Comparison of ENCODE assay signal across 2 cellular contexts in the genomic region with DNA sequence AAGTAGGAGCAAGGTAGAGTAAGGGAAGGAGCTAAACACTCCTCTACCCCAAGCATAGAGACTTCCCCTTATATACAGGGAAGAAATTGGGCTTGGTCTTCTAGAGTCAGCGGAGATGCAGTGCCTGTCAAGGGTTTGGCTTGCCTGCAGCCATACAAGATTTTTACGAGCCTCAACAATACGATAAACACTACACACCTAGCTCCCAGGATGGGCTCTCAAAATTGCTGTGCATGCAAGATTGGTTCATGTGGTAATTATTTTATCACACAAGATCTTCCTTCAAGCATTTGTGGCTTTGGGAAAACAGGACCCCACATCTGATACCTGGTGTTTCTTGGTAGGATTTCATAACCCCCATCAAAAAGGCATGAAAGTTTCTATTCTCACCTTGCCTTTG.
TF ChIP-seq lines count a peak whose summit lies in the region.

A gene (minus strand): TSS at position 45 of the 400 bp plus-strand sequence. CDS start 59 bp downstream, outside the sequence.

TF ChIP-seq in K562, 482 proteins besides CTCF, POLR2A, EP300 and RAD21:
- TF ChIP-seq, protein P1, sequence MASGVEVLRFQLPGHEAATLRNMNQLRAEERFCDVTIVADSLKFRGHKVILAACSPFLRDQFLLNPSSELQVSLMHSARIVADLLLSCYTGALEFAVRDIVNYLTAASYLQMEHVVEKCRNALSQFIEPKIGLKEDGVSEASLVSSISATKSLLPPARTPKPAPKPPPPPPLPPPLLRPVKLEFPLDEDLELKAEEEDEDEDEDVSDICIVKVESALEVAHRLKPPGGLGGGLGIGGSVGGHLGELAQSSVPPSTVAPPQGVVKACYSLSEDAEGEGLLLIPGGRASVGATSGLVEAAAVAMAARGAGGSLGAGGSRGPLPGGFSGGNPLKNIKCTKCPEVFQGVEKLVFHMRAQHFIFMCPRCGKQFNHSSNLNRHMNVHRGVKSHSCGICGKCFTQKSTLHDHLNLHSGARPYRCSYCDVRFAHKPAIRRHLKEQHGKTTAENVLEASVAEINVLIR (CRISPR knock-in tag; IDR thresholded peaks at IDR 0.05) = no peak
- TF ChIP-seq ZNF316 (IDR thresholded peaks at IDR 0.05) = peak; percentile 32; the same call in 1 of the 2 replicates
- TF ChIP-seq, protein P2, sequence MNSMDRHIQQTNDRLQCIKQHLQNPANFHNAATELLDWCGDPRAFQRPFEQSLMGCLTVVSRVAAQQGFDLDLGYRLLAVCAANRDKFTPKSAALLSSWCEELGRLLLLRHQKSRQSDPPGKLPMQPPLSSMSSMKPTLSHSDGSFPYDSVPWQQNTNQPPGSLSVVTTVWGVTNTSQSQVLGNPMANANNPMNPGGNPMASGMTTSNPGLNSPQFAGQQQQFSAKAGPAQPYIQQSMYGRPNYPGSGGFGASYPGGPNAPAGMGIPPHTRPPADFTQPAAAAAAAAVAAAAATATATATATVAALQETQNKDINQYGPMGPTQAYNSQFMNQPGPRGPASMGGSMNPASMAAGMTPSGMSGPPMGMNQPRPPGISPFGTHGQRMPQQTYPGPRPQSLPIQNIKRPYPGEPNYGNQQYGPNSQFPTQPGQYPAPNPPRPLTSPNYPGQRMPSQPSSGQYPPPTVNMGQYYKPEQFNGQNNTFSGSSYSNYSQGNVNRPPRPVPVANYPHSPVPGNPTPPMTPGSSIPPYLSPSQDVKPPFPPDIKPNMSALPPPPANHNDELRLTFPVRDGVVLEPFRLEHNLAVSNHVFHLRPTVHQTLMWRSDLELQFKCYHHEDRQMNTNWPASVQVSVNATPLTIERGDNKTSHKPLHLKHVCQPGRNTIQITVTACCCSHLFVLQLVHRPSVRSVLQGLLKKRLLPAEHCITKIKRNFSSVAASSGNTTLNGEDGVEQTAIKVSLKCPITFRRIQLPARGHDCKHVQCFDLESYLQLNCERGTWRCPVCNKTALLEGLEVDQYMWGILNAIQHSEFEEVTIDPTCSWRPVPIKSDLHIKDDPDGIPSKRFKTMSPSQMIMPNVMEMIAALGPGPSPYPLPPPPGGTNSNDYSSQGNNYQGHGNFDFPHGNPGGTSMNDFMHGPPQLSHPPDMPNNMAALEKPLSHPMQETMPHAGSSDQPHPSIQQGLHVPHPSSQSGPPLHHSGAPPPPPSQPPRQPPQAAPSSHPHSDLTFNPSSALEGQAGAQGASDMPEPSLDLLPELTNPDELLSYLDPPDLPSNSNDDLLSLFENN (IDR thresholded peaks at IDR 0.05; ENCODE audit: low read depth in 2 of 2, low read length in 2 of 2) = no peak
- no peak for TF ChIP-seq BCL6 (CRISPR knock-in tag; IDR thresholded peaks at IDR 0.05)

TF ChIP-seq in SK-N-SH, 30 proteins besides CTCF, POLR2A, EP300 and RAD21 (continued from another document):
- TF ChIP-seq, protein P3, sequence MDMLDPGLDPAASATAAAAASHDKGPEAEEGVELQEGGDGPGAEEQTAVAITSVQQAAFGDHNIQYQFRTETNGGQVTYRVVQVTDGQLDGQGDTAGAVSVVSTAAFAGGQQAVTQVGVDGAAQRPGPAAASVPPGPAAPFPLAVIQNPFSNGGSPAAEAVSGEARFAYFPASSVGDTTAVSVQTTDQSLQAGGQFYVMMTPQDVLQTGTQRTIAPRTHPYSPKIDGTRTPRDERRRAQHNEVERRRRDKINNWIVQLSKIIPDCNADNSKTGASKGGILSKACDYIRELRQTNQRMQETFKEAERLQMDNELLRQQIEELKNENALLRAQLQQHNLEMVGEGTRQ (IDR thresholded peaks at IDR 0.05; ENCODE audit: borderline replicate concordance, low read depth, low read length) = no peak
- TF ChIP-seq GATA2 (CRISPR knock-in tag; IDR thresholded peaks at IDR 0.05) (no peak), JUND (IDR thresholded peaks at IDR 0.05) (no peak), TAF1 (IDR thresholded peaks at IDR 0.05; ENCODE audit: borderline replicate concordance, low read depth, low read length) (no peak), FOXJ3 (CRISPR knock-in tag; IDR thresholded peaks at IDR 0.05) (no peak), TEAD4 (IDR thresholded peaks at IDR 0.05; ENCODE audit: borderline replicate concordance, insufficient read depth) (no peak), ELF1 (IDR thresholded peaks at IDR 0.05) (no peak), FOXM1 (IDR thresholded peaks at IDR 0.05; ENCODE audit: low read depth) (no peak)
